Comparison of ENCODE assay signal across 17 cellular contexts in the genomic region with DNA sequence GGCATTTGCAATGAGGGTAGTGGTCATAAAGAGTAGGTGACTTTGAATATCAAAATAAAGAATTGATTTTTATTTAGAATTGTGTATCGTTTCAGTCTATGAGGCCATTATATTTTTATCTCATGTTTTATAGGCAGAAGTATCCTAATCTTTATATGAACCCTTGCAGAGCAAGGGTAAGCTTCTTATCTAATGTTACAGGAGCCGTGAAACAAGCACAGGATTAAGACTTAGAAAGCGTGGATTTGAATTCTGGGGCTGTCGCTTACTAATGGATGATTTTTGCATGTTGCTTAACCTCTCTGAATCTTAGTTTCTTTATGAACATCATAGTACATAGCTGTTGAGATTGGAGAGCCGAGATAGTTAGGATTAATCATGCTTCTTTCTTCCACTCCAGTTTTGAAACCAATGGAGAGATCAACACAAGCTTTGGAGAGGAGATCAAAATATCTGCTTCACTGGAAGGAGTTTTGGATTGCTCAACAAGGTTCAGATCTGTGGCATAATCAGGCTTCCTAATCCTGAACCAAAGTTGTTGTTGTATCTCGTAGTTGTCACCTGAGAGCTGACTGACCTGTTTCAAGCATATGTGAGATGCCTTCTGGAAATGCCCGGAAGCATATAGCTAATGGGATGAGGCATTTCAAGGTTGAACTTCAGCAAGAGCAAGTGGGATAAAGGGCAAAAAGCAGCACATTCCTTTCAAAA.
DNase-seq lines count a peak whose midpoint lies in the region; ATAC-seq and TF ChIP-seq lines count a peak whose summit lies in the region.
"Had no signal": no experiment of that assay in that cellular context is flagged by ENCODE, and none has a peak within 500 bp of the region (broad histone marks: within the 10 kb centered on the region; RNA-seq: fewer than 3 reads in every experiment).

No MANE protein-coding gene starts in this region.

- CTCF ChIA-PET in activated naive CD4-positive, alpha-beta T cell treated with anti-CD3 and anti-CD28 coated beads, Interleukin-2, amount 10 ng/mL, durations not matched to agents 7 days and 5 days (lab: Charles Lee) = interaction anchor here (1.0 kb wide), 1 partner anchor 621 kb away, joined by 3 read pairs; no protein-coding TSS in a partner anchor

- peak overlapping the region; percentile 64; the same call in 1 of the 2 replicates for H2AFZ ChIP-seq in GM23338
- H2AFZ ChIP-seq: PC-9 had no signal

- H3K9me2 ChIP-seq in GM23338 (ENCODE audit: insufficient read depth) = no peaks in the 10 kb centered on the region

- ATAC-seq in GM23338 (no peak), left ventricle myocardium superior (peak; percentile 49), GM18868 (IDR thresholded peaks at IDR 0.05; ENCODE audit: unreplicated experiment) (no peak)

- no peak overlapping the region for H3K4me3 ChIP-seq in GM23338
- no peak overlapping the region for H3K4me3 ChIP-seq in ascending aorta
- H3K4me3 ChIP-seq in stomach smooth muscle (ENCODE audit: low read length in 2 of 2) = no peak overlapping the region
- H3K4me3 ChIP-seq: PC-9 had no signal

- H3K36me3 Mint-ChIP-seq in GM23338 (ENCODE audit: low read depth) = no peaks in the 10 kb centered on the region
- H3K36me3 Mint-ChIP-seq in activated naive CD4-positive, alpha-beta T cell treated with anti-CD3 and anti-CD28 coated beads, Interleukin-2, amount 10 ng/mL, durations not matched to agents 7 days and 5 days = no peaks in the 10 kb centered on the region

- H3K9ac ChIP-seq in stomach smooth muscle (ENCODE audit: low read length in 2 of 2) = no peak overlapping the region

- H3K27ac ChIP-seq in GM23338 (ENCODE audit: low read depth) = no peak overlapping the region
- H3K27ac ChIP-seq in ascending aorta = peak overlapping the region; percentile 19 to 25
- peak overlapping the region; percentile 26 for H3K27ac ChIP-seq in stomach smooth muscle (ENCODE audit: low read length)
- H3K27ac ChIP-seq: PC-9 had no signal

- no peaks in the 10 kb centered on the region for H3F3A ChIP-seq in GM23338 (replicated peaks; ENCODE audit: low read depth)

- no peak overlapping the region for H3K27ac Mint-ChIP-seq in GM23338
- no peak overlapping the region for H3K27ac Mint-ChIP-seq in activated naive CD4-positive, alpha-beta T cell treated with anti-CD3 and anti-CD28 coated beads, Interleukin-2, amount 10 ng/mL, durations not matched to agents 7 days and 5 days

- no peaks in the 10 kb centered on the region for H3K36me3 ChIP-seq in GM23338 (ENCODE audit: insufficient read depth)
- H3K36me3 ChIP-seq in ascending aorta = no peaks in the 10 kb centered on the region
- H3K36me3 ChIP-seq in stomach smooth muscle (ENCODE audit: control insufficient read depth in 2 of 2, insufficient read depth in 2 of 2, low read length in 2 of 2) = no peaks in the 10 kb centered on the region

- H3K79me2 ChIP-seq in GM23338 (replicated peaks; ENCODE audit: insufficient read depth) = no peaks in the 10 kb centered on the region

- H3K9me3 ChIP-seq in ascending aorta (no peaks in the 10 kb centered on the region), stomach smooth muscle (ENCODE audit: control insufficient read depth in 2 of 2, low read length in 2 of 2) (no peaks in the 10 kb centered on the region)
- H3K9me3 ChIP-seq: Caco-2 had no signal

- H3K4me1 Mint-ChIP-seq in GM23338 = peaks cover 18% of the 10 kb centered on the region; the same call in 2 of the 3 replicates
- H3K4me1 Mint-ChIP-seq in activated naive CD4-positive, alpha-beta T cell treated with anti-CD3 and anti-CD28 coated beads, Interleukin-2, amount 10 ng/mL, durations not matched to agents 7 days and 5 days = no peaks in the 10 kb centered on the region

- H3K4me2 ChIP-seq in GM23338 = no peak overlapping the region
- H3K4me2 ChIP-seq: PC-9 had no signal

- no peaks in the 10 kb centered on the region for H3K9me3 Mint-ChIP-seq in GM23338
- no peaks in the 10 kb centered on the region for H3K9me3 Mint-ChIP-seq in activated naive CD4-positive, alpha-beta T cell treated with anti-CD3 and anti-CD28 coated beads, Interleukin-2, amount 10 ng/mL, durations not matched to agents 7 days and 5 days

- H3K27me3 Mint-ChIP-seq in GM23338 (ENCODE audit: insufficient read depth, low read depth, poor library complexity) = no peaks in the 10 kb centered on the region
- no peaks in the 10 kb centered on the region for H3K27me3 Mint-ChIP-seq in activated naive CD4-positive, alpha-beta T cell treated with anti-CD3 and anti-CD28 coated beads, Interleukin-2, amount 10 ng/mL, durations not matched to agents 7 days and 5 days

- H3K4me1 ChIP-seq in GM23338 (ENCODE audit: insufficient read depth) (peaks cover 23% of the 10 kb centered on the region), ascending aorta (peaks cover 0 to 11% of the 10 kb centered on the region in 2 donors), stomach smooth muscle (ENCODE audit: control insufficient read depth, insufficient read depth, low read length) (peaks cover 7% of the 10 kb centered on the region)
- H3K4me1 ChIP-seq: Caco-2 had no signal

- H3K4me3 Mint-ChIP-seq in GM23338 = no peak overlapping the region
- no peak overlapping the region for H3K4me3 Mint-ChIP-seq in activated naive CD4-positive, alpha-beta T cell treated with anti-CD3 and anti-CD28 coated beads, Interleukin-2, amount 10 ng/mL, durations not matched to agents 7 days and 5 days
- H3K4me3 Mint-ChIP-seq: IgD-negative memory B cell had no signal

- intact Hi-C loops in ascending aorta (cut with DNase I) (no loop called here), left ventricle myocardium superior (cut with micrococcal nuclease) (no loop called here)

- TF ChIP-seq CTCF in GM23338 (conservative IDR thresholded peaks at IDR 0.05; ENCODE audit: low read depth in 2 of 2) (no peak), ascending aorta (IDR thresholded peaks at IDR 0.05) (no peak)

- no peaks in the 10 kb centered on the region for H4K20me1 ChIP-seq in GM23338 (replicated peaks; ENCODE audit: insufficient read depth)

- H3K27me3 ChIP-seq in GM23338 (ENCODE audit: insufficient read depth) (no peaks in the 10 kb centered on the region), ascending aorta (no peaks in the 10 kb centered on the region), stomach smooth muscle (ENCODE audit: control insufficient read depth in 1 of 2, insufficient read depth in 2 of 2, low read length in 2 of 2) (no peaks in the 10 kb centered on the region)

- DNase-seq in GM23338 (ENCODE audit: low spot score) = no peak
- no peak for DNase-seq in ascending aorta (ENCODE audit: low spot score in 2 of 2)
- DNase-seq in left ventricle myocardium superior = no peak
- no peak for DNase-seq in activated naive CD4-positive, alpha-beta T cell treated with anti-CD3 and anti-CD28 coated beads, Interleukin-2, amount 10 ng/mL, durations not matched to agents 7 days and 5 days
- no peak for DNase-seq in OCI-M2 (lab: John Stamatoyannopoulos, UW; ENCODE audit: unreplicated experiment)
- DNase-seq in nucleus accumbens (lab: John Stamatoyannopoulos, UW) = no peak
- DNase-seq: Caco-2; HCEC 1CT; MV-4-11; NCI-H1417 treated with DMSO at 0.1 percent for 48 hours; NCI-H2029 treated with DMSO at 0.1 percent for 48 hours; NCI-H524 treated with DMSO at 0.1 percent for 48 hours; NK-92 treated with Interleukin-12 subunit alpha and Interleukin-12 subunit beta, amount 100 ng/mL, for 24 hours; PC-9 had no signal

TF ChIP-seq in GM23338, 12 proteins besides CTCF, POLR2A, EP300 and RAD21 (continues in another document):
- no peak for TF ChIP-seq EZH2phosphoT487 (IDR thresholded peaks at IDR 0.05; ENCODE audit: unreplicated experiment)
- TF ChIP-seq, protein P1, sequence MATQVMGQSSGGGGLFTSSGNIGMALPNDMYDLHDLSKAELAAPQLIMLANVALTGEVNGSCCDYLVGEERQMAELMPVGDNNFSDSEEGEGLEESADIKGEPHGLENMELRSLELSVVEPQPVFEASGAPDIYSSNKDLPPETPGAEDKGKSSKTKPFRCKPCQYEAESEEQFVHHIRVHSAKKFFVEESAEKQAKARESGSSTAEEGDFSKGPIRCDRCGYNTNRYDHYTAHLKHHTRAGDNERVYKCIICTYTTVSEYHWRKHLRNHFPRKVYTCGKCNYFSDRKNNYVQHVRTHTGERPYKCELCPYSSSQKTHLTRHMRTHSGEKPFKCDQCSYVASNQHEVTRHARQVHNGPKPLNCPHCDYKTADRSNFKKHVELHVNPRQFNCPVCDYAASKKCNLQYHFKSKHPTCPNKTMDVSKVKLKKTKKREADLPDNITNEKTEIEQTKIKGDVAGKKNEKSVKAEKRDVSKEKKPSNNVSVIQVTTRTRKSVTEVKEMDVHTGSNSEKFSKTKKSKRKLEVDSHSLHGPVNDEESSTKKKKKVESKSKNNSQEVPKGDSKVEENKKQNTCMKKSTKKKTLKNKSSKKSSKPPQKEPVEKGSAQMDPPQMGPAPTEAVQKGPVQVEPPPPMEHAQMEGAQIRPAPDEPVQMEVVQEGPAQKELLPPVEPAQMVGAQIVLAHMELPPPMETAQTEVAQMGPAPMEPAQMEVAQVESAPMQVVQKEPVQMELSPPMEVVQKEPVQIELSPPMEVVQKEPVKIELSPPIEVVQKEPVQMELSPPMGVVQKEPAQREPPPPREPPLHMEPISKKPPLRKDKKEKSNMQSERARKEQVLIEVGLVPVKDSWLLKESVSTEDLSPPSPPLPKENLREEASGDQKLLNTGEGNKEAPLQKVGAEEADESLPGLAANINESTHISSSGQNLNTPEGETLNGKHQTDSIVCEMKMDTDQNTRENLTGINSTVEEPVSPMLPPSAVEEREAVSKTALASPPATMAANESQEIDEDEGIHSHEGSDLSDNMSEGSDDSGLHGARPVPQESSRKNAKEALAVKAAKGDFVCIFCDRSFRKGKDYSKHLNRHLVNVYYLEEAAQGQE (IDR thresholded peaks at IDR 0.05; ENCODE audit: unreplicated experiment) = no peak
- TF ChIP-seq CREB1 (CRISPR knock-in tag; IDR thresholded peaks at IDR 0.05; ENCODE audit: low read depth) = no peak
